Comparison of ENCODE assay signal across 16 cellular contexts in the genomic region with DNA sequence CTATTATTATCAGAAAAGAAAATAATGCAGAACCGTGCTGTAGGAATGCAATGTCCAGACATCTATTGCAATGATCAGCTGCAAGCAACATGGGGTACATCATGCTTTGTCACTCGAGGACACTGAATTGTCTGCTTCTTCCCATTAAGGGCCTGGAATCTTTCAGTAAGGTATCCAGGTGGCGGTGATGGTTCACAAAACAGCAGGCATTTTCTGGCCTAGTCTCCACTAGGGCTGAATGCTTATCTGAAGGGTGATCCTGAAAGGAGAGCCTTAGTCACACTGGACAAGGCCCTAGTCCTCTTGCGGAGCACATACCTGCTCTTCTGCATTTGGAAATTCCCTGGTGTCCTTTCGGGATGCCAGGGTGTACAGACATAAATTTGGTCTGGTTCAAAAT.
"Had no signal": no experiment of that assay in that cellular context is flagged by ENCODE, and none has a peak within 500 bp of the region (broad histone marks: within the 10 kb centered on the region; RNA-seq: fewer than 3 reads in every experiment).

No MANE protein-coding gene starts in this region.

- H3K4me3 Mint-ChIP-seq: activated CD8-positive, alpha-beta T cell treated with anti-CD3 and anti-CD28 coated beads for 36 hours; mesothelial cell of epicardium; neural crest cell had no signal

- H3K36me3 Mint-ChIP-seq: mesothelial cell of epicardium had no signal

- DNase-seq: activated CD4-positive, alpha-beta T cell treated with anti-CD3 and anti-CD28 coated beads for 48 hours; activated CD8-positive, alpha-beta T cell treated with anti-CD3 and anti-CD28 coated beads for 36 hours; activated naive CD4-positive, alpha-beta T cell treated with Interleukin-2 at 50 U/mL for 16 hours; activated T-cell treated with anti-CD3 and anti-CD28 coated beads, Interleukin-2, amount 50 U/mL, for 1 hour; heart left ventricle; left cardiac atrium; lower lobe of right lung; stimulated activated naive CD4-positive, alpha-beta T cell treated with Interleukin-2 at 50 U/mL for 16 hours; tibial artery had no signal

- H3K4me3 ChIP-seq: breast epithelium, coronary artery, gastroesophageal sphincter, heart left ventricle, lower lobe of right lung, tibial artery had no signal

- H3K9me3 ChIP-seq: breast epithelium, gastroesophageal sphincter, heart left ventricle, lower lobe of right lung, tibial artery had no signal

- H3K27ac Mint-ChIP-seq: activated CD8-positive, alpha-beta T cell treated with anti-CD3 and anti-CD28 coated beads for 36 hours; activated T-helper 2 cell treated with anti-CD3 and anti-CD28 coated beads, Interferon-gamma antibody, Interleukin-2, Interleukin-4, amounts not matched to agents 10 μg/mL and 5 μg/mL and 100 μg/mL, durations not matched to agents 14 hours and 24 hours and 36 hours; progenitor cell of endocrine pancreas had no signal

- H3K9me3 Mint-ChIP-seq: activated CD8-positive, alpha-beta T cell treated with anti-CD3 and anti-CD28 coated beads for 36 hours; activated T-helper 2 cell treated with anti-CD3 and anti-CD28 coated beads, Interferon-gamma antibody, Interleukin-2, Interleukin-4, amounts not matched to agents 10 μg/mL and 5 μg/mL and 100 μg/mL, durations not matched to agents 14 hours and 24 hours and 36 hours; mesothelial cell of epicardium; neural crest cell had no signal

- H3K27ac ChIP-seq: breast epithelium, lower lobe of right lung had no signal

- H3K4me1 ChIP-seq: breast epithelium had no signal

- H3K27me3 ChIP-seq: breast epithelium, gastroesophageal sphincter, heart left ventricle, tibial artery had no signal

- H3K27me3 Mint-ChIP-seq: activated CD8-positive, alpha-beta T cell treated with anti-CD3 and anti-CD28 coated beads for 36 hours had no signal

- H3K36me3 ChIP-seq: breast epithelium, lower lobe of right lung, tibial artery had no signal
